In the genomic region with DNA sequence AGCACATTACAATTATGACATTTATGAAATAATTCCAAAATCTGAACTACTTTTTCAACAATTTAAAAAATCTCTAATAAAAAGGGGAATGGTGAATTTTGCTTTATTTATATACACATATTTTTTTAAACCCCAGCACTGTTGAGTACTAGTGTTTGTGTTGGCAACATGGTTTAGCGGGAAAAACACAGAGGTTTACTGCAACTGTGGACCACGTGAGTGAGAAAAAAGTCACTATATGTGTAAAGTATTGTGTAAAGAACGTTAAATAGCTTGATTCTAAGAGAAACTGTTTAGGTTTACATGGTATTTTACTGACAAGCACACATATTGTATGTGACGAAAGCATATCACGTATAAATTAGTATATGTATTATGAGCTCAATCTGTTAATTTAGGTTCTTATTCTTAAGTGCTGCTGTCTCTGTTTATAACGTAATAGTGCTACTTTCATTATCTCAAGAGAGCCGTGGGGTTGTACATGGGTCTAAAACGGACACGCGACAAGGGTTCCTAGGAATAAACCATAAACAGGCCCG, we compare ENCODE assay signal across 8 cellular contexts. TPM values are rescaled to one million over a fixed set of nuclear protein-coding genes. Genes with fewer than 3 reads are reported as not detected.
DNase-seq lines count a peak whose midpoint lies in the region; ATAC-seq, FAIRE-seq and TF ChIP-seq lines count a peak whose summit lies in the region.

No MANE protein-coding gene starts in this region.

- FAIRE-seq in GM12891 (lab: Jason Lieb, UNC), result no peak

- no peak for TF ChIP-seq POLR2A in GM12891 (IDR thresholded peaks at IDR 0.05; ENCODE audit: low read depth, low read length)

- peak overlapping the region; percentile 82 for H3K27ac ChIP-seq in CD8-positive, alpha-beta memory T cell (ENCODE audit: low read depth, low read length)
- H3K27ac ChIP-seq in KMS-11, result peak overlapping the region; percentile 75
- H3K27ac ChIP-seq in brain microvascular endothelial cell, result peak overlapping the region; percentile 76

- H3K36me3 Mint-ChIP-seq in CD8-positive, alpha-beta memory T cell, result peaks cover 0 to 19% (median 0%) of the 10 kb centered on the region in 3 donors
- no peaks in the 10 kb centered on the region for H3K36me3 Mint-ChIP-seq in mesothelial cell of epicardium

- POLR2A ChIA-PET in CD8-positive, alpha-beta memory T cell (lab: Charles Lee), result interaction anchor here (0.9 to 1.2 kb wide), 2 partner anchors 33 to 700 kb away, joined by 3 to 5 read pairs; no protein-coding TSS in a partner anchor

- CTCF ChIA-PET in CD8-positive, alpha-beta memory T cell (lab: Charles Lee), result interaction anchor here (0.8 to 2.9 kb wide), 8 partner anchors 9 to 301 kb away, joined by 3 to 16 read pairs (median 6); partner anchors contain the start of gene ZDHHC20

- H3K27me3 ChIP-seq in CD8-positive, alpha-beta memory T cell (ENCODE audit: insufficient read depth, low read length, poor library complexity, severe bottlenecking), result no peaks in the 10 kb centered on the region
- H3K27me3 ChIP-seq in KMS-11 (ENCODE audit: insufficient read depth, low read depth) (no peaks in the 10 kb centered on the region), brain microvascular endothelial cell (replicated peaks) (no peaks in the 10 kb centered on the region)

- peak overlapping the region; percentile 80 for H3K9ac ChIP-seq in KMS-11

- no peaks in the 10 kb centered on the region for H4K20me1 ChIP-seq in KMS-11 (ENCODE audit: insufficient read depth)

- no peak for ATAC-seq in HG02610 (IDR thresholded peaks at IDR 0.05; ENCODE audit: unreplicated experiment)

- TF ChIP-seq CTCF in KMS-11 (conservative IDR thresholded peaks at IDR 0.05; ENCODE audit: low read depth, low read length) (no peak), brain microvascular endothelial cell (IDR thresholded peaks at IDR 0.05; ENCODE audit: low read depth, low read length, missing control alignments) (no peak), mesothelial cell of epicardium (IDR thresholded peaks at IDR 0.05; ENCODE audit: unreplicated experiment) (no peak), GM20000 (IDR thresholded peaks at IDR 0.05; ENCODE audit: extremely low read depth, missing control alignments) (no peak)

- peaks cover 17% of the 10 kb centered on the region for H3K4me1 ChIP-seq in CD8-positive, alpha-beta memory T cell (ENCODE audit: insufficient read depth, low read length)
- H3K4me1 ChIP-seq in KMS-11 (ENCODE audit: low read depth, poor library complexity, severe bottlenecking), result no peaks in the 10 kb centered on the region

- peak overlapping the region in 6 of 8 donors; percentile 23 to 97 (median 95) for H3K27ac Mint-ChIP-seq in CD8-positive, alpha-beta memory T cell
- peak overlapping the region; percentile 98 for H3K27ac Mint-ChIP-seq in mesothelial cell of epicardium

- H3K4me3 Mint-ChIP-seq in CD8-positive, alpha-beta memory T cell, result peak overlapping the region; percentile 96 to 100 (median 97)
- H3K4me3 Mint-ChIP-seq in mesothelial cell of epicardium, result peak overlapping the region; percentile 96

- H3K4me2 ChIP-seq in KMS-11, result peak overlapping the region; percentile 72

- no peaks in the 10 kb centered on the region for H3K36me3 ChIP-seq in CD8-positive, alpha-beta memory T cell (ENCODE audit: insufficient read depth, low read length)
- H3K36me3 ChIP-seq in KMS-11 (ENCODE audit: insufficient read depth) (no peaks in the 10 kb centered on the region), brain microvascular endothelial cell (replicated peaks) (no peaks in the 10 kb centered on the region)

- peaks cover 15 to 37% (median 23%) of the 10 kb centered on the region in 3 donors for H3K4me1 Mint-ChIP-seq in CD8-positive, alpha-beta memory T cell
- peaks cover 12% of the 10 kb centered on the region for H3K4me1 Mint-ChIP-seq in mesothelial cell of epicardium

- peak overlapping the region; percentile 61; the same call in 1 of the 2 replicates for H2AFZ ChIP-seq in KMS-11 (ENCODE audit: low read depth)

- in situ Hi-C loops in brain microvascular endothelial cell (cut with HindIII; ENCODE audit: low pct_ligation_motif_present, low sequenced_read_pairs), result no loop called here

- H3K79me2 ChIP-seq in KMS-11 (ENCODE audit: insufficient read depth, low read depth), result peaks cover 46% of the 10 kb centered on the region

- no peak for DNase-seq in CD8-positive, alpha-beta memory T cell
- peak; percentile 11 for DNase-seq in brain microvascular endothelial cell
- no peak for DNase-seq in mesothelial cell of epicardium (ENCODE audit: low spot score in 2 of 2, unreplicated experiment in 2 of 2)
- no peak for DNase-seq in mucosa of gallbladder (ENCODE audit: low spot score)
- DNase-seq in GM20000 (ENCODE audit: low spot score), result no peak
- no peak for DNase-seq in GM12891 (ENCODE audit: insufficient read length, low spot score)

- no peaks in the 10 kb centered on the region for H3K27me3 Mint-ChIP-seq in CD8-positive, alpha-beta memory T cell
- no peaks in the 10 kb centered on the region for H3K27me3 Mint-ChIP-seq in mesothelial cell of epicardium (ENCODE audit: low read depth)

- H3K4me3 ChIP-seq in CD8-positive, alpha-beta memory T cell (ENCODE audit: low read length), result peak overlapping the region; percentile 57
- H3K4me3 ChIP-seq in KMS-11 (IDR thresholded peaks at IDR 0.05; ENCODE audit: insufficient read depth, low read depth, low read length) (no peak overlapping the region), brain microvascular endothelial cell (ENCODE audit: low read depth, low read length) (peak overlapping the region; percentile 90)

- no peaks in the 10 kb centered on the region for H3K9me3 ChIP-seq in CD8-positive, alpha-beta memory T cell (ENCODE audit: low read length)

- H3K9me3 Mint-ChIP-seq in CD8-positive, alpha-beta memory T cell, result no peaks in the 10 kb centered on the region
- no peaks in the 10 kb centered on the region for H3K9me3 Mint-ChIP-seq in mesothelial cell of epicardium

TF ChIP-seq in GM12891, 5 proteins besides CTCF, POLR2A, EP300 and RAD21:
- TF ChIP-seq POU2F2 (IDR thresholded peaks at IDR 0.05; ENCODE audit: low read depth, low read length) (no peak), POLR2AphosphoS5 (IDR thresholded peaks at IDR 0.05; ENCODE audit: low read depth, low read length) (no peak), PAX5 (IDR thresholded peaks at IDR 0.05; ENCODE audit: insufficient read depth, low read length, severe bottlenecking) (no peak), SPI1 (IDR thresholded peaks at IDR 0.05; ENCODE audit: low read depth, low read length) (no peak), TAF1 (IDR thresholded peaks at IDR 0.05; ENCODE audit: low read depth, low read length) (no peak)

RNA-seq across cellular contexts. Expression of gene SKA3, which starts 0.6 kb away (rescaled TPM):
- total RNA-seq in CD8-positive, alpha-beta memory T cell, result 10 to 100 TPM; 28.3 to 33.3 TPM
- not detected for polyA plus RNA-seq in CD8-positive, alpha-beta memory T cell
- total RNA-seq in mesothelial cell of epicardium (8.8 to 13.7 TPM (median 9.3 TPM) in 3 replicates), mucosa of gallbladder (1.2 TPM)
- 14.6 TPM for polyA plus RNA-seq in GM12891 (2012; ENCODE audit: low read depth, missing spikeins)

RNA-seq across cellular contexts. Expression of gene MRPL57, which starts 0.7 kb away (rescaled TPM):
- 10 to 100 TPM; 28.4 to 28.8 TPM for total RNA-seq in CD8-positive, alpha-beta memory T cell
- 53.6 TPM for polyA plus RNA-seq in CD8-positive, alpha-beta memory T cell
- 15.6 to 17.1 TPM (median 16.8 TPM) in 3 replicates for total RNA-seq in mesothelial cell of epicardium
- 19.4 TPM for total RNA-seq in mucosa of gallbladder
- 26.9 TPM for polyA plus RNA-seq in GM12891 (2012; ENCODE audit: low read depth, missing spikeins)

RNA-seq across cellular contexts. Expression of gene SAP18, which starts 35.8 kb away (rescaled TPM):
- 100 to 1,000 TPM; 299 to 307 TPM for total RNA-seq in CD8-positive, alpha-beta memory T cell
- 289 TPM for polyA plus RNA-seq in CD8-positive, alpha-beta memory T cell
- 166 to 188 TPM (median 181 TPM) in 3 replicates for total RNA-seq in mesothelial cell of epicardium
- 198 TPM for total RNA-seq in mucosa of gallbladder
- polyA plus RNA-seq in GM12891 (2012; ENCODE audit: low read depth, missing spikeins), result 105 TPM
